Comparison of ENCODE assay signal across 19 cellular contexts in the genomic region with DNA sequence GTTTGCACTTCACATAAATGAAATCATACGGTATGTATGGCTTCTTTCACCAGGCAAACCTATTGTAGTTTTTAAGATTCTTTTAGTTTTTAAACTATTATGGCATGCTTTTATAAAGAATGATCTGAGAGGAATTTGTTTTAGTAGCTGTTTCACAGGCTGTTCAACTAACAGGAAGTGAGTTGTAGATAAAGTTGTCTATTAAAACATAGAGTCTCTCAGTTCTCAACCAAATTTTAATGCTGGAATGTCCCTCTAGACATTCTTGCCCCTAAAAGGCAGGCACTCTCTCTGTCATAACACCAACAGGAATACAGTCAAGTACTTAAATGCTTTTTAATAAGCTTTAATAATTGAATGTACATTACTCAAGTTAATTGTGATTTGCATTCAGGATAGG.
DNase-seq lines count a peak whose midpoint lies in the region; ATAC-seq, FAIRE-seq and TF ChIP-seq lines count a peak whose summit lies in the region.
"Had no signal": no experiment of that assay in that cellular context is flagged by ENCODE, and none has a peak within 500 bp of the region (broad histone marks: within the 10 kb centered on the region; RNA-seq: fewer than 3 reads in every experiment).

No MANE protein-coding gene starts in this region.

- peaks cover 10% of the 10 kb centered on the region for H3K4me1 ChIP-seq in ACC112 (ENCODE audit: control insufficient read depth, insufficient read depth, low read length, unreplicated experiment)
- peaks cover 7% of the 10 kb centered on the region for H3K4me1 ChIP-seq in IMR-90 (ENCODE audit: control insufficient read depth, insufficient read depth, low read length)
- no peaks in the 10 kb centered on the region for H3K4me1 ChIP-seq in K562 (replicated peaks in 1 of 2; ENCODE audit: control insufficient read depth in 2 of 2, insufficient read depth in 2 of 2, low read length in 2 of 2)
- peaks cover 19% of the 10 kb centered on the region for H3K4me1 ChIP-seq in mesodermal cell (ENCODE audit: control insufficient read depth, insufficient read depth, low read length, poor library complexity, severe bottlenecking)

- peak overlapping the region; percentile 60; the same call in 1 of the 2 replicates for H3K23ac ChIP-seq in IMR-90 (ENCODE audit: low read depth, low read length)

- dilution Hi-C loops in IMR-90 (cut with HindIII; ENCODE audit: low sequenced_read_pairs, unreplicated experiment): no loop called here

- H3K4me2 ChIP-seq in IMR-90 (ENCODE audit: low read depth, low read length): peak overlapping the region; percentile 36; the same call in 1 of the 2 replicates
- H3K4me2 ChIP-seq in K562 (ENCODE audit: insufficient read depth, low read length): no peak overlapping the region

- H3K4ac ChIP-seq in IMR-90 (ENCODE audit: low read depth, low read length): no peak overlapping the region; the same call in 1 of the 2 replicates

- peak; percentile 75 for ATAC-seq in IMR-90 (ENCODE audit: low read depth)
- ATAC-seq in K562: no peak
- ATAC-seq: esophagus mucosa, Panc1 had no signal

- POLR2A ChIA-PET in IMR-90 (lab: Charles Lee; ENCODE audit: unreplicated experiment) (no interaction called here), K562 (lab: Yijun Ruan, JAX) (no interaction called here)

- H3K79me1 ChIP-seq in IMR-90 (ENCODE audit: low read depth in 1 of 2, low read length in 2 of 2): no peaks in the 10 kb centered on the region; a peak in 1 of 4 replicates

- no peak overlapping the region for H2AK9ac ChIP-seq in IMR-90 (replicated peaks; ENCODE audit: low read depth, low read length, poor library complexity)

- H2AFZ ChIP-seq in ACC112 (ENCODE audit: low read length, unreplicated experiment): peak overlapping the region; percentile 58
- no peak overlapping the region for H2AFZ ChIP-seq in IMR-90 (replicated peaks; ENCODE audit: low read length, poor library complexity)
- H2AFZ ChIP-seq in K562 (ENCODE audit: low read depth, low read length): no peak overlapping the region

- TF ChIP-seq POLR2A in IMR-90 (IDR thresholded peaks at IDR 0.05; ENCODE audit: low read depth, low read length): no peak
- TF ChIP-seq POLR2A in K562 (conservative IDR thresholded peaks at IDR 0.05): no peak

- intact Hi-C loops in IMR-90 (cut with micrococcal nuclease): no loop called here
- intact Hi-C loops in K562 (cut with micrococcal nuclease): no loop called here

- TF ChIP-seq EP300 in K562 (IDR thresholded peaks at IDR 0.05; ENCODE audit: low read length): no peak

- no peak overlapping the region; the same call in 1 of the 2 replicates for H3K56ac ChIP-seq in IMR-90 (ENCODE audit: extremely low read depth, insufficient read depth, low read length)

- H3K79me2 ChIP-seq in ACC112 (ENCODE audit: control insufficient read depth, insufficient read depth, low read length, unreplicated experiment) (no peaks in the 10 kb centered on the region), K562 (ENCODE audit: control insufficient read depth, insufficient read depth, low read length) (no peaks in the 10 kb centered on the region)

- H3K9me1 ChIP-seq in IMR-90 (ENCODE audit: insufficient read depth, low read length) (no peaks in the 10 kb centered on the region; the same call in 1 of the 2 replicates), K562 (ENCODE audit: control insufficient read depth, insufficient read depth, low read length) (no peaks in the 10 kb centered on the region)

- peak overlapping the region; percentile 37 for H3K18ac ChIP-seq in IMR-90 (ENCODE audit: low read depth, low read length)

- peak overlapping the region; percentile 39 for H4K5ac ChIP-seq in IMR-90 (ENCODE audit: low read depth, low read length)

- in situ Hi-C loops in IMR-90 (cut with MboI; ENCODE audit: low sequenced_read_pairs): no loop called here
- in situ Hi-C loops in K562 (cut with MboI): no loop called here
- in situ Hi-C loops in ACHN (cut with HindIII; ENCODE audit: low pct_ligation_motif_present, low pct_unique_long_range_greater_than_20kb, low sequenced_read_pairs): no loop called here

- H2BK15ac ChIP-seq in IMR-90 (ENCODE audit: low read depth, low read length): no peak overlapping the region

- H2BK5ac ChIP-seq in IMR-90 (ENCODE audit: low read depth, low read length, poor library complexity, severe bottlenecking): peak overlapping the region; percentile 76

- H4K20me1 ChIP-seq in IMR-90 (ENCODE audit: insufficient read depth, low read length) (no peaks in the 10 kb centered on the region), K562 (replicated peaks; ENCODE audit: control insufficient read depth, insufficient read depth, low read length) (no peaks in the 10 kb centered on the region)

- TF ChIP-seq RAD21 in IMR-90 (IDR thresholded peaks at IDR 0.05; ENCODE audit: low read length) (no peak), K562 (CRISPR knock-in tag; conservative IDR thresholded peaks at IDR 0.05 in 1 of 2, IDR thresholded peaks at IDR 0.05 in 1 of 2) (no peak)

- no peak for TF ChIP-seq CTCF in IMR-90 (conservative IDR thresholded peaks at IDR 0.05; ENCODE audit: low read depth, low read length)
- TF ChIP-seq CTCF in K562 (IDR thresholded peaks at IDR 0.05 in 2 of 3, conservative IDR thresholded peaks at IDR 0.05 in 1 of 3; ENCODE audit: insufficient read depth in 2 of 3, low read depth in 1 of 3, low read length in 3 of 3): no peak

- no peak overlapping the region for H3K14ac ChIP-seq in IMR-90 (replicated peaks; ENCODE audit: low read depth, low read length)

- H3K27me3 ChIP-seq in ACC112 (ENCODE audit: insufficient read depth, low read length) (no peaks in the 10 kb centered on the region), IMR-90 (ENCODE audit: control insufficient read depth, insufficient read depth, low read length) (no peaks in the 10 kb centered on the region), K562 (ENCODE audit: control insufficient read depth in 2 of 2, insufficient read depth in 2 of 2, low read length in 2 of 2) (no peaks in the 10 kb centered on the region)
- H3K27me3 ChIP-seq: pancreas had no signal

- peak; percentile 12 for DNase-seq in IMR-90
- DNase-seq in K562 (ENCODE audit: extremely low read depth in 1 of 4, low spot score in 3 of 4): no peak
- no peak for DNase-seq in iPS-NIHi7 (ENCODE audit: extremely low spot score)
- DNase-seq in ACHN: no peak
- DNase-seq in NCI-H2227 treated with DMSO at 0.1 percent for 48 hours (lab: John Stamatoyannopoulos, UW): no peak
- DNase-seq in RCC 7860 (ENCODE audit: low spot score): no peak
- DNase-seq: activated CD4-positive, alpha-beta T cell treated with anti-CD3 and anti-CD28 coated beads, Interleukin-2, amount 50 U/mL, for 48 hours; activated effector memory CD4-positive, alpha-beta T cell treated with anti-CD3 and anti-CD28 coated beads, Interleukin-2, amount 50 U/mL, for 16 hours; cerebellar nuclear complex; DMS153; mesendoderm; NCI-H1105 treated with DMSO at 0.1 percent for 48 hours; NCI-H446; pancreas; stimulated activated CD4-positive, alpha-beta T cell treated with anti-CD3 and anti-CD28 coated beads, Interleukin-1b, Interleukin-23, amount 100 ng/mL, for 48 hours had no signal

- WGBS in IMR-90 (ENCODE audit: extremely low coverage in 2 of 2, insufficient read length in 1 of 2), 2 experiments: no CpG with 5 or more reads among the region's 1 CpG
- 71% methylated on average over 1 of the region's 1 CpG for WGBS in K562 (ENCODE audit: insufficient coverage, low coverage, missing lambda C conversion rate)
- WGBS in mesodermal cell (ENCODE audit: insufficient coverage in 2 of 2), 2 experiments: no CpG with 5 or more reads among the region's 1 CpG

- no peaks in the 10 kb centered on the region for H3K9me3 ChIP-seq in IMR-90 (ENCODE audit: control insufficient read depth, insufficient read depth, low read length)
- H3K9me3 ChIP-seq in K562 (replicated peaks; ENCODE audit: control insufficient read depth, insufficient read depth, low read depth, low read length): no peaks in the 10 kb centered on the region
- no peaks in the 10 kb centered on the region for H3K9me3 ChIP-seq in mesodermal cell (ENCODE audit: control insufficient read depth, low read length)
- H3K9me3 ChIP-seq: pancreas had no signal

- H4K91ac ChIP-seq in IMR-90 (ENCODE audit: insufficient read depth, low read depth, low read length): no peak overlapping the region

- no peak overlapping the region; the same call in 1 of the 2 replicates for H2BK20ac ChIP-seq in IMR-90 (ENCODE audit: low read depth, low read length)

- peak overlapping the region in 1 of 2 experiments; percentile 38; a peak in 1 of 4 replicates for H4K8ac ChIP-seq in IMR-90 (ENCODE audit: low read depth in 2 of 2, low read length in 2 of 2)

- H3K4me3 ChIP-seq in ACC112 (ENCODE audit: low read depth, low read length): no peak overlapping the region
- no peak overlapping the region for H3K4me3 ChIP-seq in IMR-90 (ENCODE audit: insufficient read depth, low read depth, low read length)
- no peak overlapping the region for H3K4me3 ChIP-seq in K562
- no peak overlapping the region for H3K4me3 ChIP-seq in mesodermal cell (ENCODE audit: extremely low read depth, insufficient read depth, low read length, poor library complexity, severe bottlenecking)
- H3K4me3 ChIP-seq: pancreas had no signal

- BruUV-seq in IMR-90 (replicated peaks; lab: Mats Ljungman, UMichigan) (no TSS peak), K562 (replicated peaks; lab: Mats Ljungman, UMichigan) (no TSS peak)

- no peak for FAIRE-seq in K562 (lab: Jason Lieb, UNC)
- FAIRE-seq in RCC 7860 (lab: Jason Lieb, UNC): no peak

- H3K36me3 ChIP-seq in ACC112 (ENCODE audit: insufficient read depth, low read length) (peaks cover 3% of the 10 kb centered on the region; the same call in 1 of the 2 replicates), IMR-90 (ENCODE audit: control insufficient read depth, insufficient read depth, low read length) (no peaks in the 10 kb centered on the region), K562 (ENCODE audit: control insufficient read depth, insufficient read depth, low read length) (no peaks in the 10 kb centered on the region), mesodermal cell (ENCODE audit: control insufficient read depth, insufficient read depth, low read length) (peaks cover 4% of the 10 kb centered on the region)
- H3K36me3 ChIP-seq: pancreas had no signal

- H3K9ac ChIP-seq in IMR-90 (ENCODE audit: low read depth, low read length): no peak overlapping the region
- H3K9ac ChIP-seq in K562 (ENCODE audit: insufficient read depth in 1 of 2, low read depth in 2 of 2, low read length in 2 of 2): no peak overlapping the region

- CTCF ChIA-PET in IMR-90 (lab: Yijun Ruan, JAX): no interaction called here
- CTCF ChIA-PET in K562 (lab: Yijun Ruan, JAX; ENCODE audit: low intra/inter-chr PET ratio): no interaction called here

- no peak overlapping the region for H2BK120ac ChIP-seq in IMR-90 (ENCODE audit: low read depth, low read length)

- H2AK5ac ChIP-seq in IMR-90 (ENCODE audit: low read depth, low read length): no peak overlapping the region

- H3K27ac ChIP-seq in ACC112 (ENCODE audit: low read depth, low read length) (peak overlapping the region; percentile 45; the same call in 1 of the 2 replicates), IMR-90 (ENCODE audit: insufficient read depth, low read length) (no peak overlapping the region), K562 (ENCODE audit: extremely low read depth, low read depth, low read length) (peak overlapping the region; percentile 16; the same call in 1 of the 3 replicates), mesodermal cell (ENCODE audit: low read depth, low read length, severe bottlenecking) (peak overlapping the region; percentile 96)

TF ChIP-seq in K562, 482 proteins besides CTCF, POLR2A, EP300 and RAD21 (continues in another document):
- no peak for TF ChIP-seq HMGN3 (IDR thresholded peaks at IDR 0.05; ENCODE audit: borderline replicate concordance, extremely low read depth, insufficient read length, low read depth, low read length)
